ENCODE assay signal across 9 cellular contexts in the genomic region with DNA sequence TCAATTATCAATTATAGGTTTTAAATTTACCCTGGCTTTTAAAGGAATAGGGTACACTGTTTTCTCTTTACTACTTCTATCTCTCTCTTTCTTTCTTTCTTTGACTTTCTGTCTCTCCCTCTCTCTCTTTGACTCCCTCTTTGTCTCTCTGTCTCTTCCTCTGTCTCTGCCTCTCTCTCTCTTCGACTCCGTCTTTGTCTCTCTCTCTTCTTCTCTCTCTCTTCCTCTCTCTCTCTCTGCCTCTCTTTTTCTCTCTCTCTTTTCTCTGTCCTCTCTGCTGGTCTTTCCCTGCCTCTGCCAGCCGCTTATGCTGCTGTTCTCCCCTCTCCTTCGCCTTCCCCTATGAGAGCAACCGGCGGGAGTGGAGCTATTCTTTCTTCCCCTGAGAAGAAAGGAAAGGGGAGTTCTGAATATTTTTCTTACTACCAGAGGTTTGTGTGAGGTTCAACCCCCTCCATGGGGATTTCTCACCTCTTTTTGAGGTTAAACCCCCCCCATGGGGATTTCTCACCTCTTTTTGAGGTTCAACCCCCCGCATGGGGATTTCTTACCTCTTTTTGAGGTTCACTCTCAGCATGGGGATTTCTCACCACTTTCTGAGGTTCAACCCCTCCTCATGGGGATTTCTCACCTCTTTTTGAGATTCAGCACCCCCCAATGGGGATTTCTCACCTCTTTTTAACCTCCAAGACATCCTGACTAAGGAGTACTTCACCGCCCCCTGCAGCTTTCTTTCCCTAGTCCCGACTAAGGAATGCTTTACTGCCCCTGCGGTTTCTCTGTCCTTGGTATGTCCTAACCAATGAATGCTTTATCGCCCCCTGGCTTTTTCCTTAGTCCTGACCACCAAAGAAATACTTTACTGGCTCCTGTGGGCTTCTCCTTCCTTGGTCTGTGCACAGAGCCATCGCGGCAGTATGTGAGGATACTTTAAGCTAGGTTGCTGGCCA. TPM values are rescaled to one million over a fixed set of nuclear protein-coding genes. Genes with fewer than 3 reads are reported as not detected.
DNase-seq lines count a peak whose midpoint lies in the region; ATAC-seq and TF ChIP-seq lines count a peak whose summit lies in the region.
"Had no signal": no experiment of that assay in that cellular context is flagged by ENCODE, and none has a peak within 500 bp of the region (broad histone marks: within the 10 kb centered on the region; RNA-seq: fewer than 3 reads in every experiment).

No MANE protein-coding gene starts in this region.

- no peak overlapping the region for H3K27ac ChIP-seq in thoracic aorta
- H3K27ac ChIP-seq in heart left ventricle: no peak overlapping the region

- H3K27me3 ChIP-seq in thoracic aorta (replicated peaks; ENCODE audit: insufficient read depth): no peaks in the 10 kb centered on the region
- no peaks in the 10 kb centered on the region for H3K27me3 ChIP-seq in heart left ventricle

- ATAC-seq in thoracic aorta (ENCODE audit: insufficient number of reproducible peaks, low FRiP score, low read depth) (no peak), GM21576 (IDR thresholded peaks at IDR 0.05; ENCODE audit: unreplicated experiment) (no peak), heart left ventricle (no peak)

- H3K36me3 Mint-ChIP-seq in activated naive CD4-positive, alpha-beta T cell treated with anti-CD3 and anti-CD28 coated beads for 36 hours (ENCODE audit: low read depth): no peaks in the 10 kb centered on the region
- H3K36me3 Mint-ChIP-seq in activated naive CD4-positive, alpha-beta T cell treated with anti-CD3 and anti-CD28 coated beads, Interleukin-2, amount 10 ng/mL, durations not matched to agents 7 days and 5 days: no peaks in the 10 kb centered on the region

- H3K4me3 ChIP-seq in fibroblast of the aortic adventitia (ENCODE audit: low read depth, low read length) (no peak overlapping the region), thoracic aorta (no peak overlapping the region), heart left ventricle (no peak overlapping the region)

- CTCF ChIA-PET in activated naive CD4-positive, alpha-beta T cell treated with anti-CD3 and anti-CD28 coated beads for 36 hours (lab: Charles Lee): interaction anchor here (0.8 kb wide), 1 partner anchor 24 kb away, joined by 4 read pairs; no protein-coding TSS in a partner anchor
- CTCF ChIA-PET in activated naive CD4-positive, alpha-beta T cell treated with anti-CD3 and anti-CD28 coated beads, Interleukin-2, amount 10 ng/mL, durations not matched to agents 7 days and 5 days (lab: Charles Lee): interaction anchor here (0.6 to 1.2 kb wide), 2 partner anchors 61 to 71 kb away, joined by 3 read pairs; no protein-coding TSS in a partner anchor

- 88 to 96% (median 90%) methylated on average over 13 of the region's 13 CpGs for WGBS in heart left ventricle, 4 donors

- H3K27ac Mint-ChIP-seq in activated naive CD4-positive, alpha-beta T cell treated with anti-CD3 and anti-CD28 coated beads for 36 hours: peak overlapping the region; percentile 43
- no peak overlapping the region for H3K27ac Mint-ChIP-seq in activated naive CD4-positive, alpha-beta T cell treated with anti-CD3 and anti-CD28 coated beads, Interleukin-2, amount 10 ng/mL, durations not matched to agents 7 days and 5 days

- H3K4me1 ChIP-seq in thoracic aorta (ENCODE audit: control insufficient read depth in 1 of 2, low read depth in 2 of 2): no peaks in the 10 kb centered on the region
- H3K4me1 ChIP-seq in heart left ventricle: peaks cover 0 to 5% (median 0%) of the 10 kb centered on the region in 12 donors

- H3K4me1 Mint-ChIP-seq in activated naive CD4-positive, alpha-beta T cell treated with anti-CD3 and anti-CD28 coated beads for 36 hours (ENCODE audit: low read depth): peaks cover 21% of the 10 kb centered on the region
- H3K4me1 Mint-ChIP-seq in activated naive CD4-positive, alpha-beta T cell treated with anti-CD3 and anti-CD28 coated beads, Interleukin-2, amount 10 ng/mL, durations not matched to agents 7 days and 5 days: peaks cover 2% of the 10 kb centered on the region

- no peaks in the 10 kb centered on the region for H3K36me3 ChIP-seq in thoracic aorta
- H3K36me3 ChIP-seq in heart left ventricle: no peaks in the 10 kb centered on the region

- H3K9me3 ChIP-seq in thoracic aorta (no peaks in the 10 kb centered on the region), heart left ventricle (no peaks in the 10 kb centered on the region)

- no peaks in the 10 kb centered on the region for H3K9me3 Mint-ChIP-seq in activated naive CD4-positive, alpha-beta T cell treated with anti-CD3 and anti-CD28 coated beads for 36 hours
- peaks cover 2% of the 10 kb centered on the region for H3K9me3 Mint-ChIP-seq in activated naive CD4-positive, alpha-beta T cell treated with anti-CD3 and anti-CD28 coated beads, Interleukin-2, amount 10 ng/mL, durations not matched to agents 7 days and 5 days

- peak; percentile 86 for DNase-seq in activated naive CD4-positive, alpha-beta T cell treated with anti-CD3 and anti-CD28 coated beads for 36 hours
- DNase-seq in activated naive CD4-positive, alpha-beta T cell treated with anti-CD3 and anti-CD28 coated beads, Interleukin-2, amount 10 ng/mL, durations not matched to agents 7 days and 5 days: no peak
- DNase-seq in activated CD4-positive, alpha-beta T cell treated with anti-CD3 and anti-CD28 coated beads for 4 hours: peak; percentile 35 to 36
- DNase-seq in fibroblast of the aortic adventitia (ENCODE audit: low read depth) (peak; percentile 22), thoracic aorta (ENCODE audit: low spot score) (no peak), NCI-H1694 treated with DMSO at 0.1 percent for 48 hours (lab: John Stamatoyannopoulos, UW) (no peak), heart left ventricle (no peak)
- DNase-seq: DND-41 had no signal

- no peaks in the 10 kb centered on the region for H3K27me3 Mint-ChIP-seq in activated naive CD4-positive, alpha-beta T cell treated with anti-CD3 and anti-CD28 coated beads for 36 hours (ENCODE audit: low read depth)
- peaks cover 10% of the 10 kb centered on the region for H3K27me3 Mint-ChIP-seq in activated naive CD4-positive, alpha-beta T cell treated with anti-CD3 and anti-CD28 coated beads, Interleukin-2, amount 10 ng/mL, durations not matched to agents 7 days and 5 days

- H3K4me3 Mint-ChIP-seq in activated naive CD4-positive, alpha-beta T cell treated with anti-CD3 and anti-CD28 coated beads for 36 hours: no peak overlapping the region
- no peak overlapping the region for H3K4me3 Mint-ChIP-seq in activated naive CD4-positive, alpha-beta T cell treated with anti-CD3 and anti-CD28 coated beads, Interleukin-2, amount 10 ng/mL, durations not matched to agents 7 days and 5 days

- no peak for TF ChIP-seq POLR2A in heart left ventricle (IDR thresholded peaks at IDR 0.05)

- intact Hi-C loops in activated naive CD4-positive, alpha-beta T cell treated with anti-CD3 and anti-CD28 coated beads for 36 hours (cut with micrococcal nuclease): loop anchor here (1.0 to 5.0 kb wide), 9 partner anchors 11 to 778 kb away; a partner anchor contains a TSS
- intact Hi-C loops in heart left ventricle (cut with DNase I): no loop called here

- TF ChIP-seq CTCF in fibroblast of the aortic adventitia (IDR thresholded peaks at IDR 0.05; ENCODE audit: insufficient read depth, low read length): peak; percentile 11
- peak; percentile 6 for TF ChIP-seq CTCF in thoracic aorta (IDR thresholded peaks at IDR 0.05)
- peak in 4 of 12 donors; percentile 12 to 25 (median 14) for TF ChIP-seq CTCF in heart left ventricle (IDR thresholded peaks at IDR 0.05)

RNA-seq across cellular contexts. Expression of a gene that starts 27.4 kb away (rescaled TPM):
- 10 to 100 TPM; 20.1 to 20.4 TPM for total RNA-seq in activated naive CD4-positive, alpha-beta T cell treated with anti-CD3 and anti-CD28 coated beads for 36 hours
- total RNA-seq in fibroblast of the aortic adventitia (ENCODE audit: low replicate concordance) (15.0 and 47.8 TPM in 2 replicates), thoracic aorta (10 to 100 TPM; 31.8 to 46.0 TPM), heart left ventricle (10 to 100 TPM in 2 of 9 donors, 1 to 10 TPM in 7; 5.9 to 12.1 (median 7.8) TPM)
- 1 to 10 TPM; 3.5 TPM for polyA plus RNA-seq in heart left ventricle

Comparison
In these comparisons a context has a peak if more than half of its experiments do, and no peak if none do; other contexts are left out.
1. DNase-seq: peak in activated naive CD4-positive, alpha-beta T cell treated with anti-CD3 and anti-CD28 coated beads for 36 hours (single experiment), activated CD4-positive, alpha-beta T cell treated with anti-CD3 and anti-CD28 coated beads for 4 hours (2 of 2) and fibroblast of the aortic adventitia (single experiment); none in activated naive CD4-positive, alpha-beta T cell treated with anti-CD3 and anti-CD28 coated beads, Interleukin-2, amount 10 ng/mL, durations not matched to agents 7 days and 5 days (single experiment), thoracic aorta (single experiment), NCI-H1694 treated with DMSO at 0.1 percent for 48 hours (single experiment) and heart left ventricle (0 of 5).